33 cellular contexts compared by ENCODE assay signal in genomic region chr2:229997565-229997964, GRCh38.
"Had no signal": no experiment of that assay in that cellular context is flagged by ENCODE, and none has a peak within 500 bp of the region (broad histone marks: within the 10 kb centered on the region; RNA-seq: fewer than 3 reads in every experiment).

No MANE protein-coding gene starts in this region.

- H3K4me3 Mint-ChIP-seq: activated CD4-positive, alpha-beta memory T cell treated with anti-CD3 and anti-CD28 coated beads for 36 hours; activated CD4-positive, alpha-beta T cell treated with anti-CD3 and anti-CD28 coated beads for 36 hours; activated CD4-positive, alpha-beta T cell treated with anti-CD3 and anti-CD28 coated beads, Interleukin-2, amount 10 ng/mL, durations not matched to agents 24 days and 14 days; activated CD8-positive, alpha-beta memory T cell treated with anti-CD3 and anti-CD28 coated beads, Interleukin-2, amount 10 ng/mL, durations not matched to agents 7 days and 5 days; activated CD8-positive, alpha-beta T cell treated with anti-CD3 and anti-CD28 coated beads, Interleukin-2, amount 10 ng/mL, durations not matched to agents 7 days and 5 days; activated naive CD4-positive, alpha-beta T cell treated with anti-CD3 and anti-CD28 coated beads for 36 hours; activated naive CD4-positive, alpha-beta T cell treated with anti-CD3 and anti-CD28 coated beads, Interleukin-2, amount 50 U/mL, for 24 hours; activated naive CD8-positive, alpha-beta T cell treated with anti-CD3 and anti-CD28 coated beads for 36 hours; activated naive CD8-positive, alpha-beta T cell treated with anti-CD3 and anti-CD28 coated beads, Interleukin-2, amount 50 U/mL, for 24 hours; activated T-helper 1 cell treated with anti-CD3 and anti-CD28 coated beads, Interleukin-12 subunit alpha, Interleukin-12 subunit beta, Interleukin-2, Interleukin-4 antibody, amounts not matched to agents 30 ng/mL and 10 ng/mL and 1 ng/mL, durations not matched to agents 14 hours and 24 hours and 36 hours had no signal

- ATAC-seq: activated CD4-positive, alpha-beta T cell treated with anti-CD3 and anti-CD28 coated beads for 36 hours; activated CD8-positive, alpha-beta memory T cell treated with anti-CD3 and anti-CD28 coated beads, Interleukin-2, amount 10 ng/mL, durations not matched to agents 7 days and 5 days; activated CD8-positive, alpha-beta T cell treated with anti-CD3 and anti-CD28 coated beads, Interleukin-2, amount 10 ng/mL, durations not matched to agents 7 days and 5 days; activated naive CD8-positive, alpha-beta T cell treated with anti-CD3 and anti-CD28 coated beads, Interleukin-2, amount 50 U/mL, for 24 hours; body of pancreas; esophagus mucosa; foreskin keratinocyte; gastrocnemius medialis; heart left ventricle had no signal

- H3K27ac ChIP-seq: adrenal gland, body of pancreas, cardiac muscle cell, colonic mucosa, foreskin keratinocyte, gastrocnemius medialis, heart left ventricle had no signal

- H3K27ac Mint-ChIP-seq: activated CD4-positive, alpha-beta memory T cell treated with anti-CD3 and anti-CD28 coated beads for 36 hours; activated CD4-positive, alpha-beta T cell treated with anti-CD3 and anti-CD28 coated beads for 36 hours; activated CD4-positive, alpha-beta T cell treated with anti-CD3 and anti-CD28 coated beads, Interleukin-2, amount 10 ng/mL, durations not matched to agents 24 days and 14 days; activated CD8-positive, alpha-beta memory T cell treated with anti-CD3 and anti-CD28 coated beads, Interleukin-2, amount 10 ng/mL, durations not matched to agents 7 days and 5 days; activated CD8-positive, alpha-beta T cell treated with anti-CD3 and anti-CD28 coated beads, Interleukin-2, amount 10 ng/mL, durations not matched to agents 7 days and 5 days; activated naive CD4-positive, alpha-beta T cell treated with anti-CD3 and anti-CD28 coated beads for 36 hours; activated naive CD4-positive, alpha-beta T cell treated with anti-CD3 and anti-CD28 coated beads, Interleukin-2, amount 50 U/mL, for 24 hours; activated naive CD8-positive, alpha-beta T cell treated with anti-CD3 and anti-CD28 coated beads for 36 hours; activated naive CD8-positive, alpha-beta T cell treated with anti-CD3 and anti-CD28 coated beads, Interleukin-2, amount 50 U/mL, for 24 hours; activated T-helper 1 cell treated with anti-CD3 and anti-CD28 coated beads, Interleukin-12 subunit alpha, Interleukin-12 subunit beta, Interleukin-2, Interleukin-4 antibody, amounts not matched to agents 30 ng/mL and 10 ng/mL and 1 ng/mL, durations not matched to agents 14 hours and 24 hours and 36 hours; activated T-helper 2 cell treated with anti-CD3 and anti-CD28 coated beads, Interferon-gamma antibody, Interleukin-2, Interleukin-4, amounts not matched to agents 10 μg/mL and 5 μg/mL and 100 μg/mL, durations not matched to agents 14 hours and 24 hours and 36 hours had no signal

- FAIRE-seq: endometrium had no signal

- H3K9me3 Mint-ChIP-seq: activated CD4-positive, alpha-beta memory T cell treated with anti-CD3 and anti-CD28 coated beads for 36 hours; activated CD4-positive, alpha-beta T cell treated with anti-CD3 and anti-CD28 coated beads, Interleukin-2, amount 10 ng/mL, durations not matched to agents 24 days and 14 days; activated naive CD4-positive, alpha-beta T cell treated with anti-CD3 and anti-CD28 coated beads for 36 hours; activated naive CD4-positive, alpha-beta T cell treated with anti-CD3 and anti-CD28 coated beads, Interleukin-2, amount 50 U/mL, for 24 hours; activated naive CD8-positive, alpha-beta T cell treated with anti-CD3 and anti-CD28 coated beads for 36 hours; activated naive CD8-positive, alpha-beta T cell treated with anti-CD3 and anti-CD28 coated beads, Interleukin-2, amount 50 U/mL, for 24 hours; activated T-helper 1 cell treated with anti-CD3 and anti-CD28 coated beads, Interleukin-12 subunit alpha, Interleukin-12 subunit beta, Interleukin-2, Interleukin-4 antibody, amounts not matched to agents 30 ng/mL and 10 ng/mL and 1 ng/mL, durations not matched to agents 14 hours and 24 hours and 36 hours; activated T-helper 2 cell treated with anti-CD3 and anti-CD28 coated beads, Interferon-gamma antibody, Interleukin-2, Interleukin-4, amounts not matched to agents 10 μg/mL and 5 μg/mL and 100 μg/mL, durations not matched to agents 14 hours and 24 hours and 36 hours had no signal

- H3K36me3 ChIP-seq: adrenal gland, cardiac muscle cell, colonic mucosa, gastrocnemius medialis, heart left ventricle had no signal

- DNase-seq: activated CD4-positive, alpha-beta memory T cell treated with anti-CD3 and anti-CD28 coated beads for 36 hours; activated CD4-positive, alpha-beta T cell treated with anti-CD3 and anti-CD28 coated beads for 36 hours; activated CD4-positive, alpha-beta T cell treated with anti-CD3 and anti-CD28 coated beads, Interleukin-2, amount 10 ng/mL, durations not matched to agents 24 days and 14 days; activated CD4-positive, CD25-positive, alpha-beta regulatory T cell; activated CD4-positive, CD25-positive, alpha-beta regulatory T cell treated with anti-CD3 and anti-CD28 coated beads, Interleukin-2, amount 50 U/mL, for 72 hours; activated CD8-positive, alpha-beta memory T cell treated with anti-CD3 and anti-CD28 coated beads, Interleukin-2, amount 10 ng/mL, durations not matched to agents 7 days and 5 days; activated CD8-positive, alpha-beta memory T cell treated with anti-CD3 and anti-CD28 coated beads, Interleukin-2, amount 50 U/mL, for 4 hours; activated CD8-positive, alpha-beta T cell treated with anti-CD3 and anti-CD28 coated beads, Interleukin-2, amount 10 ng/mL, durations not matched to agents 7 days and 5 days; activated effector memory CD4-positive, alpha-beta T cell treated with anti-CD3 and anti-CD28 coated beads, Interleukin-2, amount 50 U/mL, for 16 hours; activated naive CD4-positive, alpha-beta T cell treated with anti-CD3 and anti-CD28 coated beads for 36 hours; activated naive CD8-positive, alpha-beta T cell treated with anti-CD3 and anti-CD28 coated beads for 36 hours; activated naive CD8-positive, alpha-beta T cell treated with anti-CD3 and anti-CD28 coated beads, Interleukin-2, amount 50 U/mL, for 24 hours; activated T-cell treated with anti-CD3 and anti-CD28 coated beads, Interleukin-2, amount 50 U/mL, for 1 hour; activated T-cell treated with anti-CD3 and anti-CD28 coated beads, Interleukin-2, amount 50 U/mL, for 48 hours; adrenal gland; amygdala; aorta; body of pancreas; central memory CD4-positive, alpha-beta T cell; cerebellar nuclear complex; colonic mucosa; effector CD8-positive, alpha-beta T cell; foreskin keratinocyte; gastrocnemius medialis; glutamatergic neuron; heart left ventricle; T-helper 2 cell had no signal

- H3K27me3 ChIP-seq: adrenal gland, body of pancreas, cardiac muscle cell, colonic mucosa, foreskin keratinocyte, gastrocnemius medialis, heart left ventricle had no signal

- H3K4me1 ChIP-seq: adrenal gland, body of pancreas, colonic mucosa, foreskin keratinocyte, gastrocnemius medialis, heart left ventricle had no signal

- H3K27me3 Mint-ChIP-seq: activated CD4-positive, alpha-beta memory T cell treated with anti-CD3 and anti-CD28 coated beads for 36 hours; activated CD4-positive, alpha-beta T cell treated with anti-CD3 and anti-CD28 coated beads for 36 hours; activated CD8-positive, alpha-beta memory T cell treated with anti-CD3 and anti-CD28 coated beads, Interleukin-2, amount 10 ng/mL, durations not matched to agents 7 days and 5 days; activated naive CD4-positive, alpha-beta T cell treated with anti-CD3 and anti-CD28 coated beads, Interleukin-2, amount 50 U/mL, for 24 hours; activated naive CD8-positive, alpha-beta T cell treated with anti-CD3 and anti-CD28 coated beads for 36 hours; activated naive CD8-positive, alpha-beta T cell treated with anti-CD3 and anti-CD28 coated beads, Interleukin-2, amount 50 U/mL, for 24 hours had no signal

- H3K9me3 ChIP-seq: adrenal gland, body of pancreas, colonic mucosa, gastrocnemius medialis, heart left ventricle had no signal

- H3K4me1 Mint-ChIP-seq: activated naive CD4-positive, alpha-beta T cell treated with anti-CD3 and anti-CD28 coated beads, Interleukin-2, amount 50 U/mL, for 24 hours had no signal

- H3K36me3 Mint-ChIP-seq: activated CD4-positive, alpha-beta memory T cell treated with anti-CD3 and anti-CD28 coated beads for 36 hours; activated CD8-positive, alpha-beta memory T cell treated with anti-CD3 and anti-CD28 coated beads, Interleukin-2, amount 10 ng/mL, durations not matched to agents 7 days and 5 days; activated naive CD4-positive, alpha-beta T cell treated with anti-CD3 and anti-CD28 coated beads, Interleukin-2, amount 50 U/mL, for 24 hours had no signal

- H3K4me3 ChIP-seq: adrenal gland, body of pancreas, cardiac muscle cell, colonic mucosa, gastrocnemius medialis, heart left ventricle had no signal
